In the genomic region with DNA sequence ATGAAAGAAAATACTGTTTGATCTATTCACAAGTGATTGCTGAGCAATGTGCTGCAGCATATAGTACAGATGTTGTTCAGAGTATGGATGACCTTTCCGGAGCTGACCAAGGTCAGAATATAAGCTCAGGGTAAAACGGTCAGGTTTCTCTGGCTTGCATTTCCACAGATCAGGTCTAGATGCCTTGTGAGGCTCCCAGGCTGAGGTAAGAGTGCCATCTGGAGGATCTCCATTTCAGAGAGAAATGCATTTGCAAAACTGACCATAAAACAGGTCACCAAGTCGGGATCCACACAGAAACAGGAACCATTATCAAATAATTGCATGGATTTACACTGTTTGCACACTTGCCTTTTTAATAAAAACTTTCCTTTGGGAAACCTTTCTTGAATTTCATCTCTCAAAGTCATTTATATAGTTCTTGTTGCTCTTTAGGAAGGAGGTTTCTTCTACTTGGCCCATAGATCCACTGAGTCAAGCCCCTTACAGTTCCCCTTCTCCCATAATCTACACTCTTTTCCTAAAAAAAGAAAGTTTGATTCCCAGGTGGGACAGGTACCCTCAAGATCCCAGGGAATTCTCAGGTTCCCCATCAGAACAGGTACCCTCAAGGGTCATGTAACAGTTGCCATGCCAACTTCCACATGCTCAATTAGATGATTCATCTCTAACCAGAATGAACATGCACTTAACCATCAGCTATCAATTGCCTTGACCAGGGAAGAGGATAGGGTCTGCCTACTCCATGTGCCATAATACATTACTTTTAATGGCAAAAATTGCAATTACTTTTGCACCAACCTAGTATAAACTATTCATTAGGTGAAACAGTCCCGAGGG, we compare ENCODE assay signal across 8 cellular contexts. TPM values are rescaled to one million over a fixed set of nuclear protein-coding genes. Genes with fewer than 3 reads are reported as not detected.
DNase-seq lines count a peak whose midpoint lies in the region; ATAC-seq and TF ChIP-seq lines count a peak whose summit lies in the region.

No MANE protein-coding gene starts in this region.

- no peaks in the 10 kb centered on the region for H3K27me3 ChIP-seq in left lung

- no peaks in the 10 kb centered on the region for H3K9me3 ChIP-seq in left lung

- peak; percentile 26 for DNase-seq in A172 (ENCODE audit: low spot score)
- DNase-seq in GM13977 (ENCODE audit: low spot score), result no peak
- peak; percentile 90 for DNase-seq in NCI-H69 (lab: John Stamatoyannopoulos, UW)
- peak; percentile 51 for DNase-seq in cerebellum (ENCODE audit: low spot score)
- peak in 1 of 2 donors; percentile 33 for DNase-seq in left lung
- no peak for DNase-seq in naive thymus-derived CD8-positive, alpha-beta T cell
- no peak for DNase-seq in NCI-H1694 (lab: John Stamatoyannopoulos, UW)

- H3K36me3 ChIP-seq in left lung, result peaks cover 0 to 49% of the 10 kb centered on the region in 2 donors

- ATAC-seq in left lung (peak; percentile 71), GM18909 (IDR thresholded peaks at IDR 0.05; ENCODE audit: poor library complexity, unreplicated experiment) (no peak)
- no peak for ATAC-seq in naive thymus-derived CD8-positive, alpha-beta T cell

- H3K4me1 ChIP-seq in left lung, result no peaks in the 10 kb centered on the region

- H3K4me1 Mint-ChIP-seq in naive thymus-derived CD8-positive, alpha-beta T cell, result no peaks in the 10 kb centered on the region

- in situ Hi-C loops in GM13977 (cut with MboI; ENCODE audit: low pct_unique_long_range_greater_than_20kb, low sequenced_read_pairs, unreplicated experiment), result no loop called here

- H3K36me3 Mint-ChIP-seq in naive thymus-derived CD8-positive, alpha-beta T cell, result peaks cover 0 to 48% (median 19%) of the 10 kb centered on the region in 3 donors

- no peak overlapping the region for H3K27ac Mint-ChIP-seq in naive thymus-derived CD8-positive, alpha-beta T cell

- H3K27ac ChIP-seq in left lung, result no peak overlapping the region

- TF ChIP-seq CTCF in GM13977 (IDR thresholded peaks at IDR 0.05; ENCODE audit: extremely low read depth, insufficient read depth, missing control alignments), result peak; percentile 44
- peak in 1 of 2 donors; percentile 17 for TF ChIP-seq CTCF in left lung (IDR thresholded peaks at IDR 0.05)

- no peaks in the 10 kb centered on the region for H3K9me3 Mint-ChIP-seq in naive thymus-derived CD8-positive, alpha-beta T cell

- no peak overlapping the region for H3K4me3 Mint-ChIP-seq in naive thymus-derived CD8-positive, alpha-beta T cell

- no peaks in the 10 kb centered on the region for H3K27me3 Mint-ChIP-seq in naive thymus-derived CD8-positive, alpha-beta T cell

- H3K4me3 ChIP-seq in left lung, result no peak overlapping the region

- POLR2A ChIA-PET in naive thymus-derived CD8-positive, alpha-beta T cell (lab: Charles Lee), result no interaction called here

- intact Hi-C loops in left lung (cut with DNase I), result loop anchor here in 1 of 2 donors (10.0 kb wide), 1 partner anchor 426 kb away; no protein-coding TSS in a partner anchor

RNA-seq across cellular contexts. Expression of a gene that starts 25.0 kb away (rescaled TPM):
- 0.17 and 0.62 TPM in 2 replicates for total RNA-seq in A172 (2014; rRNA removed; shearing (Covaris generic))
- 0.54 TPM for total RNA-seq in cerebellum
- total RNA-seq in left lung, result under 1 TPM; 0.23 to 0.81 TPM
- 1 to 10 TPM; 1.0 to 1.2 TPM for total RNA-seq in naive thymus-derived CD8-positive, alpha-beta T cell
- polyA plus RNA-seq in naive thymus-derived CD8-positive, alpha-beta T cell, result not detected

RNA-seq across cellular contexts. Expression of a gene that starts 42.4 kb away (rescaled TPM):
- total RNA-seq in A172 (2014; rRNA removed; shearing (Covaris generic)), result 23.6 and 28.8 TPM in 2 replicates
- total RNA-seq in cerebellum (15.0 TPM), left lung (10 to 100 TPM; 10.3 to 14.1 TPM)
- 10 to 100 TPM in 1 of 2 experiments, 1 to 10 TPM in 1; 9.8 to 11.1 TPM for total RNA-seq in naive thymus-derived CD8-positive, alpha-beta T cell
- 10 to 100 TPM; 14.7 to 16.3 (median 15.6) TPM for polyA plus RNA-seq in naive thymus-derived CD8-positive, alpha-beta T cell

RNA-seq across cellular contexts. Expression of a gene that starts 48.5 kb away (rescaled TPM):
- not detected in 2 replicates for total RNA-seq in A172 (2014; rRNA removed; shearing (Covaris generic))
- total RNA-seq in cerebellum (not detected), left lung (not detected)
- total RNA-seq in naive thymus-derived CD8-positive, alpha-beta T cell, result not detected
- not detected for polyA plus RNA-seq in naive thymus-derived CD8-positive, alpha-beta T cell

Comparison
In these comparisons a context has a peak if more than half of its experiments do, and no peak if none do; other contexts are left out.
1. DNase-seq: peak in A172 (single experiment), NCI-H69 (single experiment) and cerebellum (single experiment); none in GM13977 (single experiment), naive thymus-derived CD8-positive, alpha-beta T cell (0 of 10) and NCI-H1694 (single experiment).